In genomic region chr2:207768168-207768890, GRCh38 we compare ENCODE assay signal across 8 cellular contexts. TPM values are rescaled to one million over a fixed set of nuclear protein-coding genes. Genes with fewer than 3 reads are reported as not detected.
DNase-seq lines count a peak whose midpoint lies in the region; ATAC-seq and TF ChIP-seq lines count a peak whose summit lies in the region.

No MANE protein-coding gene starts in this region.

- peak overlapping the region; percentile 94 for H3K4me3 ChIP-seq in coronary artery
- H3K4me3 ChIP-seq in lower leg skin (ENCODE audit: low read depth, poor library complexity, severe bottlenecking), result peak overlapping the region; percentile 76

- intact Hi-C loops in CD4-positive, alpha-beta T cell (cut with DNase I, micrococcal nuclease), result loop anchor here in 1 of 2 experiments (5.0 kb wide), 1 partner anchor 56 kb away; the partner anchor contains the start of gene CCNYL1
- intact Hi-C loops in lower leg skin (cut with DNase I; ENCODE audit: low total_unique reads), result no loop called here

- ATAC-seq in CD4-positive, alpha-beta T cell (ENCODE audit: poor library complexity), result no peak
- peak; percentile 17 for ATAC-seq in HG03354 (IDR thresholded peaks at IDR 0.05; ENCODE audit: poor library complexity, severe bottlenecking, unreplicated experiment)
- no peak for ATAC-seq in stimulated activated naive CD8-positive, alpha-beta T cell treated with anti-CD3 and anti-CD28 coated beads, Interleukin-15, Interleukin-2, amounts not matched to agents 100 U/mL and 50 U/mL, for 24 hours
- no peak for ATAC-seq in HG03139 (IDR thresholded peaks at IDR 0.05; ENCODE audit: unreplicated experiment)
- ATAC-seq in HG03135 (IDR thresholded peaks at IDR 0.05; ENCODE audit: unreplicated experiment), result no peak

- peak in 3 of 10 experiments; percentile 6 to 41 (median 9) for DNase-seq in CD4-positive, alpha-beta T cell
- DNase-seq in T1000 (lab: John Stamatoyannopoulos, UW), result peak; percentile 49
- peak; percentile 77 for DNase-seq in coronary artery (ENCODE audit: low spot score)
- peak in 1 of 2 donors; percentile 87 for DNase-seq in lower leg skin (ENCODE audit: low spot score in 2 of 2)
- DNase-seq in stimulated activated naive CD8-positive, alpha-beta T cell treated with anti-CD3 and anti-CD28 coated beads, Interleukin-15, Interleukin-2, amounts not matched to agents 100 U/mL and 50 U/mL, for 24 hours, result peak; percentile 44

- no peak for TF ChIP-seq CTCF in CD4-positive, alpha-beta T cell (IDR thresholded peaks at IDR 0.05)
- TF ChIP-seq CTCF in coronary artery (IDR thresholded peaks at IDR 0.05) (no peak), lower leg skin (IDR thresholded peaks at IDR 0.05) (no peak)

- peaks cover 57% of the 10 kb centered on the region for H3K27me3 Mint-ChIP-seq in CD4-positive, alpha-beta T cell

- peaks cover 36% of the 10 kb centered on the region for H3K27me3 ChIP-seq in CD4-positive, alpha-beta T cell (ENCODE audit: control insufficient read depth, insufficient read depth, low read length)

- no peaks in the 10 kb centered on the region for H3K9me3 Mint-ChIP-seq in CD4-positive, alpha-beta T cell

- 1 to 4% methylated on average over 23 to 62 of the region's 74 CpGs for WGBS in lower leg skin, 2 donors

- CTCF ChIA-PET in CD4-positive, alpha-beta T cell (lab: Charles Lee), result interaction anchor here (1.4 kb wide), 1 partner anchor 143 kb away, joined by 3 read pairs; no protein-coding TSS in a partner anchor

- H3K27ac ChIP-seq in CD4-positive, alpha-beta T cell (ENCODE audit: low read depth, low read length), result no peak overlapping the region
- peak overlapping the region; percentile 79 to 88 for H3K27ac ChIP-seq in coronary artery

- peaks cover 10% of the 10 kb centered on the region for H3K36me3 Mint-ChIP-seq in CD4-positive, alpha-beta T cell (ENCODE audit: low read depth)

- no peak overlapping the region for H3K27ac Mint-ChIP-seq in CD4-positive, alpha-beta T cell

- POLR2A ChIA-PET in CD4-positive, alpha-beta T cell (lab: Charles Lee), result interaction anchor here (0.6 to 2.2 kb wide), 2 partner anchors 57 to 239 kb away, joined by 3 to 7 read pairs; partner anchors contain the start of genes CCNYL1 and CREB1

- no peaks in the 10 kb centered on the region for H3K9me3 ChIP-seq in CD4-positive, alpha-beta T cell (ENCODE audit: control insufficient read depth, low read length)

- H3K4me1 Mint-ChIP-seq in CD4-positive, alpha-beta T cell (ENCODE audit: low read depth), result peaks cover 34% of the 10 kb centered on the region

- peak overlapping the region; percentile 91 for H3K4me3 Mint-ChIP-seq in CD4-positive, alpha-beta T cell

- no peak for TF ChIP-seq POLR2A in lower leg skin (IDR thresholded peaks at IDR 0.05)

RNA-seq across cellular contexts. Expression of gene FZD5, which starts 1.4 kb away (rescaled TPM):
- under 1 TPM; 0.19 to 0.25 TPM for total RNA-seq in CD4-positive, alpha-beta T cell
- total RNA-seq in lower leg skin, result 1 to 10 TPM; 2.6 to 4.5 (median 3.0) TPM

RNA-seq across cellular contexts. Expression of gene CCNYL1, which starts 56.9 kb away (rescaled TPM):
- total RNA-seq in CD4-positive, alpha-beta T cell, result 10 to 100 TPM in 1 of 2 experiments, 1 to 10 TPM in 1; 8.7 to 11.1 TPM
- total RNA-seq in lower leg skin, result 10 to 100 TPM in 1 of 4 donors, 1 to 10 TPM in 3; 2.2 to 10.1 (median 3.6) TPM
